Comparison of ENCODE assay signal across 20 cellular contexts in genomic region chr6:158776737-158777136, GRCh38. TPM values are rescaled to one million over a fixed set of nuclear protein-coding genes. Genes with fewer than 3 reads are reported as not detected.
DNase-seq lines count a peak whose midpoint lies in the region; ATAC-seq and TF ChIP-seq lines count a peak whose summit lies in the region.
"Had no signal": no experiment of that assay in that cellular context is flagged by ENCODE, and none has a peak within 500 bp of the region (broad histone marks: within the 10 kb centered on the region; RNA-seq: fewer than 3 reads in every experiment).

No MANE protein-coding gene starts in this region.

- intact Hi-C loops in PC-9 (cut with micrococcal nuclease; ENCODE audit: unreplicated experiment) (no loop called here), sigmoid colon (cut with DNase I) (no loop called here), adrenal gland (cut with DNase I) (no loop called here)

- H3K4me1 ChIP-seq in PC-9 (replicated peaks; ENCODE audit: insufficient read depth) (peaks cover 99% of the 10 kb centered on the region), endodermal cell (ENCODE audit: control insufficient read depth, insufficient read depth, low read length) (peaks cover 15% of the 10 kb centered on the region), sigmoid colon (no peaks in the 10 kb centered on the region), adrenal gland (replicated peaks in 1 of 2) (no peaks in the 10 kb centered on the region)

- H3K27ac ChIP-seq in PC-9 (peak overlapping the region; percentile 86), endodermal cell (ENCODE audit: low read depth, low read length) (no peak overlapping the region), sigmoid colon (no peak overlapping the region), caudate nucleus (ENCODE audit: low read depth, low read length) (no peak overlapping the region), adrenal gland (no peak overlapping the region)

- peaks cover 98% of the 10 kb centered on the region for H3F3A ChIP-seq in PC-9 (ENCODE audit: insufficient read depth, low read depth)

- H3K9me3 Mint-ChIP-seq in activated T-cell treated with anti-CD3 and anti-CD28 coated beads, Interleukin-2, amount 50 U/mL, for 72 hours, result no peaks in the 10 kb centered on the region
- no peaks in the 10 kb centered on the region for H3K9me3 Mint-ChIP-seq in endodermal cell
- H3K9me3 Mint-ChIP-seq: dendritic cell treated with granulocyte-macrophage colony-stimulating factor and Interleukin-4, amounts not matched to agents 40 ng/mL and 50 ng/mL, for 4 days had no signal

- POLR2A ChIA-PET in PC-9 (lab: Charles Lee; ENCODE audit: unreplicated experiment), result no interaction called here

- no peak overlapping the region for H3K4me3 Mint-ChIP-seq in activated T-cell treated with anti-CD3 and anti-CD28 coated beads, Interleukin-2, amount 50 U/mL, for 72 hours
- H3K4me3 Mint-ChIP-seq in endodermal cell, result no peak overlapping the region
- H3K4me3 Mint-ChIP-seq: dendritic cell treated with granulocyte-macrophage colony-stimulating factor and Interleukin-4, amounts not matched to agents 40 ng/mL and 50 ng/mL, for 4 days had no signal

- no peak overlapping the region for H3K9ac ChIP-seq in endodermal cell (ENCODE audit: extremely low read depth, low read length, poor library complexity, severe bottlenecking)

- H3K36me3 ChIP-seq in PC-9 (ENCODE audit: low read depth) (peaks cover 88% of the 10 kb centered on the region), endodermal cell (ENCODE audit: control insufficient read depth, insufficient read depth, low read length) (peaks cover 95% of the 10 kb centered on the region), sigmoid colon (peaks cover 16 to 73% (median 36%) of the 10 kb centered on the region in 4 donors), adrenal gland (replicated peaks in 1 of 2) (peaks cover 0 to 92% of the 10 kb centered on the region in 2 donors)

- peaks cover 62% of the 10 kb centered on the region for H3K4me1 Mint-ChIP-seq in activated T-cell treated with anti-CD3 and anti-CD28 coated beads, Interleukin-2, amount 50 U/mL, for 72 hours (ENCODE audit: low read depth)
- H3K4me1 Mint-ChIP-seq in endodermal cell, result peaks cover 60% of the 10 kb centered on the region

- no peaks in the 10 kb centered on the region for H3K9me2 ChIP-seq in PC-9 (ENCODE audit: insufficient read depth)

- H4K20me1 ChIP-seq in PC-9 (ENCODE audit: insufficient read depth), result peaks cover 53% of the 10 kb centered on the region

- H3K9me3 ChIP-seq in PC-9 (ENCODE audit: insufficient read depth, low read depth) (no peaks in the 10 kb centered on the region), endodermal cell (ENCODE audit: control insufficient read depth, low read length) (no peaks in the 10 kb centered on the region), sigmoid colon (no peaks in the 10 kb centered on the region), adrenal gland (replicated peaks in 1 of 3) (no peaks in the 10 kb centered on the region)
- H3K9me3 ChIP-seq: esophagus squamous epithelium had no signal

- no peaks in the 10 kb centered on the region for H3K27me3 ChIP-seq in PC-9 (ENCODE audit: insufficient read depth, low read depth)
- H3K27me3 ChIP-seq in endodermal cell (ENCODE audit: control insufficient read depth, insufficient read depth, low read length, poor library complexity, severe bottlenecking), result no peaks in the 10 kb centered on the region
- H3K27me3 ChIP-seq in sigmoid colon, result no peaks in the 10 kb centered on the region
- no peaks in the 10 kb centered on the region for H3K27me3 ChIP-seq in adrenal gland
- H3K27me3 ChIP-seq: esophagus squamous epithelium had no signal

- no peaks in the 10 kb centered on the region for H3K27me3 Mint-ChIP-seq in activated T-cell treated with anti-CD3 and anti-CD28 coated beads, Interleukin-2, amount 50 U/mL, for 72 hours (ENCODE audit: low read depth)
- no peaks in the 10 kb centered on the region for H3K27me3 Mint-ChIP-seq in endodermal cell (ENCODE audit: insufficient read depth)
- H3K27me3 Mint-ChIP-seq: dendritic cell treated with granulocyte-macrophage colony-stimulating factor and Interleukin-4, amounts not matched to agents 40 ng/mL and 50 ng/mL, for 4 days had no signal

- H3K79me2 ChIP-seq in PC-9 (ENCODE audit: low read depth), result peaks cover 97% of the 10 kb centered on the region

- peak overlapping the region; percentile 13; the same call in 1 of the 2 replicates for H3K4me2 ChIP-seq in PC-9

- TF ChIP-seq POLR2A in sigmoid colon (IDR thresholded peaks at IDR 0.05) (no peak), adrenal gland (IDR thresholded peaks at IDR 0.05) (no peak)

- CTCF ChIA-PET in PC-9 (lab: Charles Lee), result no interaction called here

- H2AFZ ChIP-seq in PC-9, result no peak overlapping the region

- no peak for TF ChIP-seq CTCF in PC-9 (conservative IDR thresholded peaks at IDR 0.05)
- no peak for TF ChIP-seq CTCF in endodermal cell (conservative IDR thresholded peaks at IDR 0.05)
- TF ChIP-seq CTCF in sigmoid colon (IDR thresholded peaks at IDR 0.05), result no peak
- TF ChIP-seq CTCF in adrenal gland (IDR thresholded peaks at IDR 0.05), result no peak

- H3K4me3 ChIP-seq in PC-9, result no peak overlapping the region
- no peak overlapping the region for H3K4me3 ChIP-seq in endodermal cell (ENCODE audit: low read length)
- no peak overlapping the region for H3K4me3 ChIP-seq in sigmoid colon
- no peak overlapping the region for H3K4me3 ChIP-seq in adrenal gland
- H3K4me3 ChIP-seq: esophagus squamous epithelium had no signal

- DNase-seq in activated T-cell treated with anti-CD3 and anti-CD28 coated beads, Interleukin-2, amount 50 U/mL, for 72 hours, result no peak
- no peak for DNase-seq in activated T-cell treated with anti-CD3 and anti-CD28 coated beads, Interleukin-2, amount 50 U/mL, for 48 hours
- no peak for DNase-seq in PC-9
- DNase-seq in endodermal cell, result no peak
- peak; percentile 27 for DNase-seq in sigmoid colon
- no peak for DNase-seq in caudate nucleus (lab: John Stamatoyannopoulos, UW)
- DNase-seq in NCI-H1417 treated with DMSO at 0.1 percent for 48 hours (lab: John Stamatoyannopoulos, UW), result no peak
- DNase-seq in adrenal gland, result no peak
- DNase-seq: activated CD4-positive, CD25-positive, alpha-beta regulatory T cell; activated T-cell treated with anti-CD3 and anti-CD28 coated beads, Interleukin-2, amount 50 U/mL, for 1 hour; esophagus squamous epithelium; GDM1; head of caudate nucleus; islet precursor cell; midbrain; NCI-H2081 treated with DMSO at 0.1 percent for 48 hours; NCI-H748 treated with DMSO at 0.1 percent for 48 hours; small intestine; stimulated activated naive CD4-positive, alpha-beta T cell had no signal

- ATAC-seq in activated T-cell treated with anti-CD3 and anti-CD28 coated beads, Interleukin-2, amount 50 U/mL, for 72 hours (replicated peaks in 1 of 2), result no peak

- H3K36me3 Mint-ChIP-seq in activated T-cell treated with anti-CD3 and anti-CD28 coated beads, Interleukin-2, amount 50 U/mL, for 72 hours (ENCODE audit: insufficient read depth in 2 of 2), result peaks cover 17 to 37% of the 10 kb centered on the region in 2 donors
- H3K36me3 Mint-ChIP-seq in endodermal cell (ENCODE audit: low read depth), result peaks cover 90% of the 10 kb centered on the region

- BruUV-seq in PC-9 (replicated peaks; lab: Mats Ljungman, UMichigan), result no TSS peak

- peak overlapping the region; percentile 63 for H3K27ac Mint-ChIP-seq in activated T-cell treated with anti-CD3 and anti-CD28 coated beads, Interleukin-2, amount 50 U/mL, for 72 hours
- peak overlapping the region; percentile 9 for H3K27ac Mint-ChIP-seq in endodermal cell
- H3K27ac Mint-ChIP-seq: dendritic cell treated with granulocyte-macrophage colony-stimulating factor and Interleukin-4, amounts not matched to agents 40 ng/mL and 50 ng/mL, for 4 days had no signal

- TF ChIP-seq EP300 in sigmoid colon (IDR thresholded peaks at IDR 0.05), result no peak

- 86 to 92% methylated on average over 1 to 2 of the region's 2 CpGs for WGBS in endodermal cell (ENCODE audit: insufficient coverage in 1 of 2, insufficient read length in 1 of 2), 2 experiments
- WGBS in sigmoid colon, 2 donors, result 90 to 97% methylated on average over 2 of the region's 2 CpGs
- 86 to 92% (median 89%) methylated on average over 2 of the region's 2 CpGs for WGBS in adrenal gland, 4 donors

RNA-seq across cellular contexts. Expression of gene EZR, which starts 42.4 kb away (rescaled TPM):
- total RNA-seq in activated T-cell treated with anti-CD3 and anti-CD28 coated beads, Interleukin-2, amount 50 U/mL, for 72 hours, result 100 to 1,000 TPM; 167 to 177 TPM
- total RNA-seq in PC-9 (2021), result 231 and 240 TPM in 2 replicates
- total RNA-seq in endodermal cell, result 100 to 1,000 TPM; 145 to 209 TPM
- polyA plus RNA-seq in endodermal cell (2013, experiment 1 of 2), result 118 TPM
- polyA plus RNA-seq in endodermal cell (2013, experiment 2 of 2), result 115 TPM
- total RNA-seq in sigmoid colon, result 10 to 100 TPM; 33.5 to 46.0 (median 38.3) TPM
- 100 to 1,000 TPM; 214 to 333 (median 262) TPM for polyA plus RNA-seq in sigmoid colon
- 100 to 1,000 TPM; 215 to 476 (median 409) TPM for total RNA-seq in adrenal gland
- 100 to 1,000 TPM in 2 of 3 donors, 10 to 100 TPM in 1; 80.3 to 355 (median 132) TPM for polyA plus RNA-seq in adrenal gland
